Comparison of ENCODE assay signal across 8 cellular contexts in the genomic region with DNA sequence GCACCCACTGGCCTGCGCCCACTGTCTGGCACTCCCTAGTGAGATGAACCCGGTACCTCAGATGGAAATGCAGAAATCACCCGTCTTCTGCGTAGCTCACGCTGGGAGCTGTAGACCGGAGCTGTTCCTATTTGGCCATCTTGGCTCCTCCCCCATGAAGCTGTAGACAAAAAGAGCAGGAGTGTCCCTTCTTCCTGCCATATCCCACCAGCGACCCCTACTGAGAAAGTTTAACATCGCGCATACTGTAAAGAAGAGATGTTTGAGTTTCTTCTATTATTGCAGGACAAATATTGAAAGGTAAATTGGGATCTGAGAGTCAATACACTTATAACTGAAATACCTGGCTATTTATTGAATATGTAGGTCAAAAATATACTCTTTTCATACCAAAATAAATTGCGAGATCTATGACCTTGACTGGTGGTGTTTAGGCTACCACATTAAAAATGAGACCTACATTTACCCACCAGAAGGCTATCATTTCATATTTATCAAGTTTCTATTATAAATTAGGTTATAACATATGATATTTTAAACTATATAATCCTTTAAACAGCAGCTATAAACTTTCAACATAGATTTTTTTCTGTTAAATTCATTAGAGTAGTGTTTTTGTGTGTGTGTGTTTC.
DNase-seq lines count a peak whose midpoint lies in the region; ATAC-seq and TF ChIP-seq lines count a peak whose summit lies in the region.

No MANE protein-coding gene starts in this region.

- no peaks in the 10 kb centered on the region for H3K9me3 ChIP-seq in OCI-LY1 (ENCODE audit: low read length)

- DNase-seq in HPDE6-E6E7 (ENCODE audit: extremely low spot score) (peak; percentile 10), fibroblast of villous mesenchyme (ENCODE audit: low read depth) (peak; percentile 80), retinal pigment epithelial cell (ENCODE audit: low read depth) (no peak), T-helper 9 cell (no peak), middle frontal gyrus (ENCODE audit: extremely low spot score, low spot score) (no peak)

- H3K4me3 ChIP-seq in OCI-LY1 (ENCODE audit: low read depth, low read length, poor library complexity, severe bottlenecking) = no peak overlapping the region
- H3K4me3 ChIP-seq in fibroblast of villous mesenchyme (ENCODE audit: low read depth, low read length) = peak overlapping the region; percentile 46
- H3K4me3 ChIP-seq in retinal pigment epithelial cell (ENCODE audit: low read length) = no peak overlapping the region

- TF ChIP-seq CTCF in OCI-LY1 (IDR thresholded peaks at IDR 0.05; ENCODE audit: low read length) (peak; percentile 13; the same call in 1 of the 2 replicates), fibroblast of villous mesenchyme (IDR thresholded peaks at IDR 0.05; ENCODE audit: insufficient read depth, low read depth, low read length) (peak; percentile 70), retinal pigment epithelial cell (conservative IDR thresholded peaks at IDR 0.05; ENCODE audit: low read depth, low read length) (peak; percentile 52)

- ATAC-seq in GM19324 (IDR thresholded peaks at IDR 0.05; ENCODE audit: low FRiP score, unreplicated experiment) (no peak), HG02678 (IDR thresholded peaks at IDR 0.05; ENCODE audit: unreplicated experiment) (no peak)

- no peak overlapping the region for H3K4me2 ChIP-seq in OCI-LY1 (ENCODE audit: low read length)

- no peaks in the 10 kb centered on the region for H4K20me1 ChIP-seq in OCI-LY1 (ENCODE audit: insufficient read depth, low read length)

- no peaks in the 10 kb centered on the region for H3K9me2 ChIP-seq in OCI-LY1 (ENCODE audit: low read depth, low read length)

- H3F3A ChIP-seq in OCI-LY1 (ENCODE audit: insufficient read depth, low read length) = no peaks in the 10 kb centered on the region

- H2AFZ ChIP-seq in OCI-LY1 (ENCODE audit: low read length) = no peak overlapping the region

- no peaks in the 10 kb centered on the region for H3K4me1 ChIP-seq in OCI-LY1 (ENCODE audit: insufficient read depth, low read length, severe bottlenecking)

- H3K27ac ChIP-seq in OCI-LY1 (ENCODE audit: low read depth, low read length, poor library complexity, severe bottlenecking) = no peak overlapping the region

- H3K9ac ChIP-seq in OCI-LY1 (ENCODE audit: low read length) = no peak overlapping the region

- H3K27me3 ChIP-seq in OCI-LY1 (ENCODE audit: insufficient read depth, low read length) = no peaks in the 10 kb centered on the region

- no peaks in the 10 kb centered on the region for H3K36me3 ChIP-seq in OCI-LY1 (ENCODE audit: insufficient read depth, low read length)

- H3K79me2 ChIP-seq in OCI-LY1 (ENCODE audit: insufficient read depth, low read length) = no peaks in the 10 kb centered on the region

Comparison
In these comparisons a context has a peak if more than half of its experiments do, and no peak if none do; other contexts are left out.
1. DNase-seq: peak in HPDE6-E6E7 (single experiment) and fibroblast of villous mesenchyme (single experiment); none in retinal pigment epithelial cell (single experiment), T-helper 9 cell (single experiment) and middle frontal gyrus (single experiment).
2. CTCF ChIP-seq: peak in every context shown above with its lines; median percentile 70 in fibroblast of villous mesenchyme; 52 in retinal pigment epithelial cell; 13 in OCI-LY1.